8 cellular contexts compared by ENCODE assay signal in the genomic region with DNA sequence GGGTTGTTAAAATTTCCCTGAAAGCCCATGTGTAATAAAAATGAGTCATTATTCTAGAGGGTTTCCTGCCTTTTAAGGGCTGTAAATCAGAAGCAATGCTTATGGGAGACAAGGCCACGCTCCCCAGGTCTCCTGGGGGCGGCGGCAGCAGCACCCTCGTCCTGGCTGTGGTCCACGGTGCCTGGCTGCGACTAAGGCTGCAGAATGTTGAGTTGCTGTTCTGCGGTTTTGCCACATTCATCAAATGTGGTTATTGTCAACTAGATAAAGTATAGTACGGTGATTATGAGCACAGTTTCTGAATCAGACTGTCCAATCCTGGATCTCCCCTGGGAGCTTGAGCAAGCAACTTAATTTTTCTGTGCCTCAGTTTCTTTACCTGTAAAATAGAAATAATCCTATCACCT. TPM values are rescaled to one million over a fixed set of nuclear protein-coding genes. Genes with fewer than 3 reads are reported as not detected.
A peak's percentile ranks its signal among the peaks of the same experiment; 100 is the strongest.
DNase-seq lines count a peak whose midpoint lies in the region; ATAC-seq and TF ChIP-seq lines count a peak whose summit lies in the region.

No MANE protein-coding gene starts in this region.

- no peaks in the 10 kb centered on the region for H3K27me3 Mint-ChIP-seq in mesothelial cell of epicardium (ENCODE audit: low read depth)

- H3K27me3 ChIP-seq in BLaER1 = no peaks in the 10 kb centered on the region
- H3K27me3 ChIP-seq in tibial artery = no peaks in the 10 kb centered on the region

- H3K27ac ChIP-seq in BLaER1 (no peak overlapping the region), tibial artery (no peak overlapping the region)

- peaks cover 7% of the 10 kb centered on the region for H3K4me1 Mint-ChIP-seq in mesothelial cell of epicardium

- H3K36me3 ChIP-seq in BLaER1 (no peaks in the 10 kb centered on the region), tibial artery (no peaks in the 10 kb centered on the region)

- H3K36me3 Mint-ChIP-seq in mesothelial cell of epicardium = no peaks in the 10 kb centered on the region

- no peaks in the 10 kb centered on the region for H4K20me1 ChIP-seq in BLaER1

- H3K27ac Mint-ChIP-seq in mesothelial cell of epicardium = no peak overlapping the region

- H3K4me2 ChIP-seq in BLaER1 = peak overlapping the region; percentile 57

- intact Hi-C loops in tibial artery (cut with DNase I; ENCODE audit: low total_unique reads) = no loop called here

- no peak overlapping the region for H3K9ac ChIP-seq in BLaER1

- peak; percentile 55 for DNase-seq in T-helper 22 cell (ENCODE audit: low read depth)
- DNase-seq in amniotic epithelial cell (ENCODE audit: low read depth) = peak; percentile 97
- peak; percentile 66 to 73 for DNase-seq in stimulated activated CD8-positive, alpha-beta memory T cell treated with anti-CD3 and anti-CD28 coated beads, Interleukin-15, amount 100 ng/mL, for 4 hours (ENCODE audit: low read depth in 2 of 2)
- no peak for DNase-seq in tibial artery
- DNase-seq in mesothelial cell of epicardium (ENCODE audit: low spot score in 2 of 2, unreplicated experiment in 2 of 2) = no peak

- ATAC-seq in HG02678 (IDR thresholded peaks at IDR 0.05; ENCODE audit: unreplicated experiment) = peak; percentile 28
- no peak for ATAC-seq in HG02623 (IDR thresholded peaks at IDR 0.05; ENCODE audit: unreplicated experiment)

- H3K9me3 ChIP-seq in BLaER1 (no peaks in the 10 kb centered on the region), tibial artery (no peaks in the 10 kb centered on the region)

- peaks cover 41% of the 10 kb centered on the region for H3K4me1 ChIP-seq in BLaER1
- H3K4me1 ChIP-seq in tibial artery = no peaks in the 10 kb centered on the region

- H3K4me3 ChIP-seq in BLaER1 (no peak overlapping the region), tibial artery (no peak overlapping the region)

- no peak overlapping the region for H3K4me3 Mint-ChIP-seq in mesothelial cell of epicardium

- TF ChIP-seq CTCF in tibial artery (IDR thresholded peaks at IDR 0.05) (no peak), mesothelial cell of epicardium (IDR thresholded peaks at IDR 0.05; ENCODE audit: unreplicated experiment) (no peak)

- no peaks in the 10 kb centered on the region for H3K9me3 Mint-ChIP-seq in mesothelial cell of epicardium

RNA-seq across cellular contexts. Expression of gene AGFG1, which starts 11.9 kb away (rescaled TPM):
- 59.3 to 62.5 TPM (median 60.9 TPM) in 3 replicates for total RNA-seq in mesothelial cell of epicardium

Comparison
In these comparisons a context has a peak if more than half of its experiments do, and no peak if none do; other contexts are left out.
1. DNase-seq: peak in T-helper 22 cell (single experiment), amniotic epithelial cell (single experiment) and stimulated activated CD8-positive, alpha-beta memory T cell treated with anti-CD3 and anti-CD28 coated beads, Interleukin-15, amount 100 ng/mL, for 4 hours (2 of 2); none in tibial artery (0 of 2) and mesothelial cell of epicardium (0 of 2).